Comparison of ENCODE assay signal across 8 cellular contexts in genomic region chr19:3760871-3761361, GRCh38. TPM values are rescaled to one million over a fixed set of nuclear protein-coding genes. Genes with fewer than 3 reads are reported as not detected.
DNase-seq lines count a peak whose midpoint lies in the region; ATAC-seq and TF ChIP-seq lines count a peak whose summit lies in the region.

No MANE protein-coding gene starts in this region.

- H3K9ac ChIP-seq in SK-N-MC (ENCODE audit: insufficient read length): peak overlapping the region; percentile 97

- H3K9me3 ChIP-seq in SK-N-MC (ENCODE audit: low read depth, low read length): no peaks in the 10 kb centered on the region

- no peak for TF ChIP-seq CTCF in GM12864 (IDR thresholded peaks at IDR 0.05; ENCODE audit: low read depth, low read length, missing control alignments)
- no peak for TF ChIP-seq CTCF in epithelial cell of proximal tubule (conservative IDR thresholded peaks at IDR 0.05; ENCODE audit: low read depth, low read length)

- no peak for DNase-seq in GM12864 (ENCODE audit: low read depth)
- no peak for DNase-seq in SK-N-MC (ENCODE audit: low read depth, low spot score)
- DNase-seq in epithelial cell of proximal tubule (ENCODE audit: low read depth): no peak
- DNase-seq in pons (ENCODE audit: low spot score): peak; percentile 17
- no peak for DNase-seq in H4 (ENCODE audit: low spot score)
- DNase-seq in AG08395 (ENCODE audit: low spot score): no peak

- H3K36me3 ChIP-seq in SK-N-MC (ENCODE audit: insufficient read depth, low read length): no peaks in the 10 kb centered on the region

- peak overlapping the region; percentile 36; the same call in 1 of the 2 replicates for H3K27ac ChIP-seq in SK-N-MC

- ATAC-seq in GM19397 (IDR thresholded peaks at IDR 0.05; ENCODE audit: unreplicated experiment): no peak
- ATAC-seq in HG02981 (IDR thresholded peaks at IDR 0.05; ENCODE audit: unreplicated experiment): no peak

- H3K4me3 ChIP-seq in GM12864 (ENCODE audit: low read depth, low read length) (peak overlapping the region; percentile 84), SK-N-MC (peak overlapping the region; percentile 100), epithelial cell of proximal tubule (ENCODE audit: low read depth, low read length) (peak overlapping the region; percentile 100)

RNA-seq across cellular contexts. Expression of gene APBA3, which starts 0.6 kb away (rescaled TPM):
- total RNA-seq in epithelial cell of proximal tubule: 24.6 and 25.8 TPM in 2 replicates
- total RNA-seq in H4 (2014; rRNA removed; shearing (Covaris generic)): 11.4 and 15.8 TPM in 2 replicates

RNA-seq across cellular contexts. Expression of gene MRPL54, which starts 1.6 kb away (rescaled TPM):
- total RNA-seq in epithelial cell of proximal tubule: 102 and 105 TPM in 2 replicates
- total RNA-seq in H4 (2014; rRNA removed; shearing (Covaris generic)): 74.4 and 75.7 TPM in 2 replicates

RNA-seq across cellular contexts. Expression of gene RAX2, which starts 11.1 kb away (rescaled TPM):
- not detected in 2 replicates for total RNA-seq in epithelial cell of proximal tubule
- not detected in 2 replicates for total RNA-seq in H4 (2014; rRNA removed; shearing (Covaris generic))

RNA-seq across cellular contexts. Expression of gene MATK, which starts 25.3 kb away (rescaled TPM):
- total RNA-seq in epithelial cell of proximal tubule: 0.29 TPM in 1 of 2 replicates, not detected in the other
- 0.04 TPM in 1 of 2 replicates, not detected in the other for total RNA-seq in H4 (2014; rRNA removed; shearing (Covaris generic))

RNA-seq across cellular contexts. Expression of gene TJP3, which starts 52.7 kb away (rescaled TPM):
- total RNA-seq in epithelial cell of proximal tubule: 1.9 and 3.8 TPM in 2 replicates
- 1.5 TPM in 1 of 2 replicates, not detected in the other for total RNA-seq in H4 (2014; rRNA removed; shearing (Covaris generic))
